In genomic region chr11:47946682-47947575, GRCh38 we compare ENCODE assay signal across 8 cellular contexts. TPM values are rescaled to one million over a fixed set of nuclear protein-coding genes. Genes with fewer than 3 reads are reported as not detected.
DNase-seq lines count a peak whose midpoint lies in the region; ATAC-seq and TF ChIP-seq lines count a peak whose summit lies in the region.

No MANE protein-coding gene starts in this region.

- peak overlapping the region; percentile 80 for H3K27ac ChIP-seq in SJSA1
- peak overlapping the region; percentile 9 for H3K27ac ChIP-seq in colonic mucosa
- peak overlapping the region; percentile 36 for H3K27ac ChIP-seq in upper lobe of right lung

- H3K9ac ChIP-seq in colonic mucosa (ENCODE audit: low read depth in 2 of 2, low read length in 2 of 2): no peak overlapping the region

- TF ChIP-seq CTCF in colonic mucosa (IDR thresholded peaks at IDR 0.05): no peak
- no peak for TF ChIP-seq CTCF in upper lobe of right lung (IDR thresholded peaks at IDR 0.05)

- ATAC-seq in upper lobe of right lung (peak; percentile 88), GM19328 (IDR thresholded peaks at IDR 0.05; ENCODE audit: unreplicated experiment) (no peak), GM21423 (IDR thresholded peaks at IDR 0.05; ENCODE audit: unreplicated experiment) (no peak)

- H3K4me1 ChIP-seq in SJSA1 (replicated peaks) (peaks cover 64% of the 10 kb centered on the region), colonic mucosa (no peaks in the 10 kb centered on the region), upper lobe of right lung (peaks cover 22% of the 10 kb centered on the region)

- no peaks in the 10 kb centered on the region for H3K27me3 ChIP-seq in SJSA1 (replicated peaks)
- no peaks in the 10 kb centered on the region for H3K27me3 ChIP-seq in colonic mucosa
- H3K27me3 ChIP-seq in upper lobe of right lung: no peaks in the 10 kb centered on the region

- H3K9me3 ChIP-seq in SJSA1 (replicated peaks): no peaks in the 10 kb centered on the region
- no peaks in the 10 kb centered on the region for H3K9me3 ChIP-seq in colonic mucosa
- H3K9me3 ChIP-seq in upper lobe of right lung: no peaks in the 10 kb centered on the region

- DNase-seq in SIG-M5 treated with dmso at 0.1 percent for 504 hours (lab: John Stamatoyannopoulos, UW; ENCODE audit: unreplicated experiment) (peak; percentile 90), SIG-M5 (lab: John Stamatoyannopoulos, UW) (no peak), SJSA1 (ENCODE audit: low read depth in 1 of 2, low spot score in 2 of 2) (peak; percentile 91), colonic mucosa (peak; percentile 82), medulla oblongata (ENCODE audit: extremely low spot score) (peak; percentile 22), upper lobe of right lung (peak; percentile 87)

- no peak overlapping the region for H3K4me3 ChIP-seq in SJSA1
- H3K4me3 ChIP-seq in colonic mucosa: no peak overlapping the region
- no peak overlapping the region for H3K4me3 ChIP-seq in upper lobe of right lung

- intact Hi-C loops in colonic mucosa (cut with DNase I) (no loop called here), upper lobe of right lung (cut with DNase I) (no loop called here)

- H3K36me3 ChIP-seq in SJSA1 (no peaks in the 10 kb centered on the region), colonic mucosa (no peaks in the 10 kb centered on the region), upper lobe of right lung (no peaks in the 10 kb centered on the region)

RNA-seq across cellular contexts. Expression of gene PTPRJ, which starts 33.4 kb away (rescaled TPM):
- total RNA-seq in SJSA1 (2014; rRNA removed; shearing (Covaris generic)): 10.2 and 19.8 TPM in 2 replicates
- 10 to 100 TPM; 37.5 to 45.7 TPM for total RNA-seq in colonic mucosa
- total RNA-seq in upper lobe of right lung: 34.9 TPM

Comparison
In these comparisons a context has a peak if more than half of its experiments do, and no peak if none do; other contexts are left out.
1. H3K27ac ChIP-seq: peak in every context shown above with its lines; median percentile 80 in SJSA1; 36 in upper lobe of right lung; 9 in colonic mucosa.